Comparison of ENCODE assay signal across 14 cellular contexts in the genomic region with DNA sequence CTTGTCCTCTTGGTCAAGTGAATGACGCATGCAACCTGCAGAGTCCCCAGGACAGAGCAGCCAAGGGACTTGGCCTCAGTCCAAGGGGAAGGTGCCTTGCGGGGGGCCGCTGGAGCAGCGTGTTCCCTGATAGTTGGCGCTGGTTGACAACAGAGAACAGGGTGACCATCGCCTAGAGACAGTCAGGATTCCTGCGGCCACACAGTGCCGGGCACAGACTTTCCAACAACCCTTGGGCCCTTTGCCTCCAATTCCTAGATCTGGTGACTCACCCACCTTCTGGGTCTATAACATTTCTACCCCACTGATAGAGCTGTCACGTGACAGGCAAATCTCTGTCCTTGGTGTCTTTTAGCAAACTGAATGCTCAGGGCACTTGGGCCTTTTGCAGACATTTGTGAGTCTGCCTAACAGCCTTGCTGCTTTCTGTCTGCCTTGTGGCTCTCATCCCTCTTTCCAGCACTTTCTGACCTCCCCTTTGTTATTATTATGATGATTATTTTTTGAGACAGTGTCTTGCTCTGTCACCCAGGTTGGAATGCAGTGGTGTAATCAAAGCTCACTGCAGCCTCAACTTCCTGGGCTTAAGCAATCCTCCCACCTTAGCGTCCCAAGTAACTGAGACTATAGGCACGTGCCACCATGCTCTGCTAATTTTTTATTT. TPM values are rescaled to one million over a fixed set of nuclear protein-coding genes. Genes with fewer than 3 reads are reported as not detected.
"Had no signal": no experiment of that assay in that cellular context is flagged by ENCODE, and none has a peak within 500 bp of the region (broad histone marks: within the 10 kb centered on the region; RNA-seq: fewer than 3 reads in every experiment).

No MANE protein-coding gene starts in this region.

- H3K36me3 Mint-ChIP-seq: naive B cell had no signal

- H3K27me3 Mint-ChIP-seq: activated naive CD8-positive, alpha-beta T cell treated with anti-CD3 and anti-CD28 coated beads, Interleukin-2, amount 10 ng/mL, durations not matched to agents 7 days and 5 days; effector memory CD8-positive, alpha-beta T cell; naive B cell had no signal

- DNase-seq: activated CD4-positive, alpha-beta T cell treated with anti-CD3 and anti-CD28 coated beads, Interleukin-2, amount 50 U/mL, for 4 hours; activated naive CD8-positive, alpha-beta T cell treated with anti-CD3 and anti-CD28 coated beads, Interleukin-2, amount 10 ng/mL, durations not matched to agents 7 days and 5 days; activated T-cell treated with anti-CD3 and anti-CD28 coated beads, Interleukin-2, amount 50 U/mL, for 72 hours; effector memory CD8-positive, alpha-beta T cell; hypothalamus; left cardiac atrium; lower lobe of right lung; naive B cell; retina; stomach had no signal

- ATAC-seq: activated T-cell treated with anti-CD3 and anti-CD28 coated beads, Interleukin-2, amount 50 U/mL, for 72 hours; effector memory CD8-positive, alpha-beta T cell; left cardiac atrium; lower lobe of right lung had no signal

- H3K9me3 ChIP-seq: lower lobe of right lung, neutrophil, stomach, vagina had no signal

- H3K4me1 ChIP-seq: lower lobe of right lung, stomach, vagina had no signal

- H3K9me3 Mint-ChIP-seq: activated naive CD8-positive, alpha-beta T cell treated with anti-CD3 and anti-CD28 coated beads, Interleukin-2, amount 10 ng/mL, durations not matched to agents 7 days and 5 days; activated T-cell treated with anti-CD3 and anti-CD28 coated beads, Interleukin-2, amount 50 U/mL, for 72 hours; effector memory CD8-positive, alpha-beta T cell; naive B cell had no signal

- H3K27ac Mint-ChIP-seq: activated naive CD8-positive, alpha-beta T cell treated with anti-CD3 and anti-CD28 coated beads, Interleukin-2, amount 10 ng/mL, durations not matched to agents 7 days and 5 days; activated T-cell treated with anti-CD3 and anti-CD28 coated beads, Interleukin-2, amount 50 U/mL, for 72 hours; effector memory CD8-positive, alpha-beta T cell; naive B cell had no signal

- H3K4me3 Mint-ChIP-seq: activated naive CD8-positive, alpha-beta T cell treated with anti-CD3 and anti-CD28 coated beads, Interleukin-2, amount 10 ng/mL, durations not matched to agents 7 days and 5 days; activated T-cell treated with anti-CD3 and anti-CD28 coated beads, Interleukin-2, amount 50 U/mL, for 72 hours; effector memory CD8-positive, alpha-beta T cell had no signal

- H3K27ac ChIP-seq: lower lobe of right lung, neutrophil, skin epidermis, stomach, vagina had no signal

- H3K4me1 Mint-ChIP-seq: naive B cell had no signal

- H3K4me3 ChIP-seq: lower lobe of right lung, skin epidermis, stomach, vagina had no signal

- H3K27me3 ChIP-seq: neutrophil, stomach, vagina had no signal

RNA-seq across cellular contexts. Expression of gene NTN3, which starts 23.0 kb away (rescaled TPM):
- total RNA-seq: activated naive CD8-positive, alpha-beta T cell treated with anti-CD3 and anti-CD28 coated beads, Interleukin-2, amount 10 ng/mL, durations not matched to agents 7 days and 5 days; activated T-cell treated with anti-CD3 and anti-CD28 coated beads, Interleukin-2, amount 50 U/mL, for 72 hours; T-helper 2 cell treated with Interferon-gamma antibody and Interleukin-4, amounts not matched to agents 100 ng/mL and 5 ng/mL, for 36 hours; vagina had no signal
- polyA plus RNA-seq: stomach had no signal
